8 cellular contexts compared by ENCODE assay signal in genomic region chr13:24220086-24220703, GRCh38. TPM values are rescaled to one million over a fixed set of nuclear protein-coding genes. Genes with fewer than 3 reads are reported as not detected.
A peak's percentile ranks its signal among the peaks of the same experiment; 100 is the strongest.
DNase-seq lines count a peak whose midpoint lies in the region; ATAC-seq and FAIRE-seq lines count a peak whose summit lies in the region.

No MANE protein-coding gene starts in this region.

- peak; percentile 76 for FAIRE-seq in endometrium (lab: Jason Lieb, UNC)

- peak; percentile 44 for ATAC-seq in HG03045 (IDR thresholded peaks at IDR 0.05; ENCODE audit: unreplicated experiment)
- peak; percentile 90 to 92 for ATAC-seq in activated CD4-positive, CD25-positive, alpha-beta regulatory T cell treated with anti-CD3 and anti-CD28 coated beads, Interleukin-2, amount 50 U/mL, for 24 hours

- peak; percentile 84 for DNase-seq in DMS 273 (lab: John Stamatoyannopoulos, UW; ENCODE audit: unreplicated experiment)
- no peak for DNase-seq in DMS 273 treated with DMSO at 0.1 percent for 48 hours (lab: John Stamatoyannopoulos, UW)
- DNase-seq in NCI-H446 (lab: John Stamatoyannopoulos, UW): peak; percentile 63 to 85
- peak; percentile 89 for DNase-seq in midbrain (lab: John Stamatoyannopoulos, UW)

- peak overlapping the region; percentile 92 for H3K27ac ChIP-seq in temporal lobe (ENCODE audit: low read depth, low read length)

RNA-seq across cellular contexts. Expression of gene SPATA13, which starts 59.7 kb away (rescaled TPM):
- total RNA-seq in temporal lobe: 23.1 TPM
